In the genomic region with DNA sequence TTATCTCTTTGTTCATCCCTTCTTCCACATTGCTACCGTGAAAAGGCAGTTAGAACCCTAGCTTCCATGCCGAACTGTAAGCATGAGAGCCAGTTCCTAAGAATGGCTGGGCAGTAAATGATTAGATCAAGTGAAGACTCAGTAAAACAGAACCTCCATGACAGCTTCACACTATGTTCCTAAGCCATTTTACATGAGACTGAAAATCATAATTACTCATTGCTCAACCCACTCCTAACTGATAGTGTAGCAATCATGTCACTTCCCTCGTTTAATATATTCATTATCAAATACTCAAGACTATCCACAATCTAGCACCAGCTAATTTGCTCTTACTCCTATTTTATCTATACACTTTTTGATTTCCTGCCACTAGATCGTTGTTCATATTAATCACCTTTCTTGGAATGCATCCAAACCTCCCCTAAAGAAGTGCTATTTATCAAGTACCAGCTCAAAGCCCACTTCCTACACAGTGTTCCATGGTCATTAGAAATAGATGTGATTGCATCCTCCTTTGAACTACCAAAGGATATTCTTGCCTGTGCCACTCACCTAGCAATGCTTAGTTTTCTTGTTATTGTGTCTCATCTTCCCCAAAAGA, we compare ENCODE assay signal across 1 cellular context.
TF ChIP-seq lines count a peak whose summit lies in the region.

No MANE protein-coding gene starts in this region.

TF ChIP-seq in H1, 55 proteins besides CTCF, POLR2A, EP300 and RAD21:
- TF ChIP-seq POLR2AphosphoS5 (IDR thresholded peaks at IDR 0.05; ENCODE audit: low read depth, low read length) (no peak), TCF12 (IDR thresholded peaks at IDR 0.05; ENCODE audit: low read depth, low read length) (no peak), HDAC2 (IDR thresholded peaks at IDR 0.05; ENCODE audit: borderline replicate concordance in 1 of 2, low read depth in 2 of 2, low read length in 2 of 2) (no peak), PHF8 (conservative IDR thresholded peaks at IDR 0.05; ENCODE audit: low read depth, low read length) (no peak), KDM5A (IDR thresholded peaks at IDR 0.05; ENCODE audit: low read length) (no peak), SAP30 (IDR thresholded peaks at IDR 0.05; ENCODE audit: insufficient read depth, insufficient replicate concordance, low read length) (no peak), TEAD4 (IDR thresholded peaks at IDR 0.05; ENCODE audit: low read depth, low read length) (no peak), TBP (IDR thresholded peaks at IDR 0.05; ENCODE audit: low read depth, low read length) (no peak), CREB1 (IDR thresholded peaks at IDR 0.05) (no peak), SIRT6 (IDR thresholded peaks at IDR 0.05; ENCODE audit: low read length) (no peak), FOSL1 (IDR thresholded peaks at IDR 0.05; ENCODE audit: insufficient read depth, low read depth, low read length) (no peak), SP4 (IDR thresholded peaks at IDR 0.05; ENCODE audit: low read length) (no peak), SUZ12 (IDR thresholded peaks at IDR 0.05; ENCODE audit: low read length) (no peak), GABPA (IDR thresholded peaks at IDR 0.05; ENCODE audit: borderline replicate concordance, insufficient read depth, low read length) (no peak), CBX8 (IDR thresholded peaks at IDR 0.05; ENCODE audit: borderline replicate concordance, low read depth, low read length) (no peak), CEBPB (IDR thresholded peaks at IDR 0.05; ENCODE audit: low read depth, low read length) (no peak), SP1 (IDR thresholded peaks at IDR 0.05; ENCODE audit: low read depth, low read length) (no peak)
- TF ChIP-seq, protein P1, sequence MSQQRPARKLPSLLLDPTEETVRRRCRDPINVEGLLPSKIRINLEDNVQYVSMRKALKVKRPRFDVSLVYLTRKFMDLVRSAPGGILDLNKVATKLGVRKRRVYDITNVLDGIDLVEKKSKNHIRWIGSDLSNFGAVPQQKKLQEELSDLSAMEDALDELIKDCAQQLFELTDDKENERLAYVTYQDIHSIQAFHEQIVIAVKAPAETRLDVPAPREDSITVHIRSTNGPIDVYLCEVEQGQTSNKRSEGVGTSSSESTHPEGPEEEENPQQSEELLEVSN (IDR thresholded peaks at IDR 0.05): no peak
- TF ChIP-seq, protein P2, sequence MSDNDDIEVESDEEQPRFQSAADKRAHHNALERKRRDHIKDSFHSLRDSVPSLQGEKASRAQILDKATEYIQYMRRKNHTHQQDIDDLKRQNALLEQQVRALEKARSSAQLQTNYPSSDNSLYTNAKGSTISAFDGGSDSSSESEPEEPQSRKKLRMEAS (IDR thresholded peaks at IDR 0.05): no peak
